ENCODE assay signal across 8 cellular contexts in genomic region chr2:11411768-11412448, GRCh38. TPM values are rescaled to one million over a fixed set of nuclear protein-coding genes. Genes with fewer than 3 reads are reported as not detected.
A peak's percentile ranks its signal among the peaks of the same experiment; 100 is the strongest.
DNase-seq lines count a peak whose midpoint lies in the region; ATAC-seq, FAIRE-seq and TF ChIP-seq lines count a peak whose summit lies in the region.

No MANE protein-coding gene starts in this region.

- H3K4me2 ChIP-seq in PC-9 = peak overlapping the region; percentile 51

- DNase-seq in AG09309 (ENCODE audit: low read depth) (no peak), H54 (ENCODE audit: insufficient read length, low spot score) (peak; percentile 42), PC-9 (peak in 1 of 2 experiments; percentile 20), epithelial cell of esophagus (ENCODE audit: low read depth) (peak; percentile 39), nephron progenitor cell (peak; percentile 46), NCI-H187 treated with DMSO at 0.1 percent for 48 hours (lab: John Stamatoyannopoulos, UW) (no peak)
- no peak for DNase-seq in activated CD4-positive, alpha-beta T cell treated with anti-CD3 and anti-CD28 coated beads for 4 hours

- H3K4me3 ChIP-seq in AG09309 (ENCODE audit: control insufficient read depth, low read depth, low read length) (no peak overlapping the region), PC-9 (no peak overlapping the region), epithelial cell of esophagus (ENCODE audit: low read length) (peak overlapping the region; percentile 15)

- no peak for TF ChIP-seq POLR2A in H54 (IDR thresholded peaks at IDR 0.05; ENCODE audit: low read depth, low read length)

- H2AFZ ChIP-seq in PC-9 = no peak overlapping the region

- CTCF ChIA-PET in PC-9 (lab: Charles Lee) = interaction anchor here (0.6 to 1.9 kb wide), 5 partner anchors 37 to 279 kb away, joined by 3 to 7 read pairs (median 5); a partner anchor contains a TSS

- H3K4me3 Mint-ChIP-seq in nephron progenitor cell = no peak overlapping the region

- no peaks in the 10 kb centered on the region for H3K9me2 ChIP-seq in PC-9 (ENCODE audit: insufficient read depth)

- H3K36me3 Mint-ChIP-seq in nephron progenitor cell (ENCODE audit: low read depth) = no peaks in the 10 kb centered on the region

- peaks cover 3% of the 10 kb centered on the region; the same call in 1 of the 2 replicates for H3F3A ChIP-seq in PC-9 (ENCODE audit: insufficient read depth, low read depth)

- intact Hi-C loops in PC-9 (cut with micrococcal nuclease; ENCODE audit: unreplicated experiment) = loop anchor here (1.0 kb wide), 2 partner anchors 178 to 280 kb away; no protein-coding TSS in a partner anchor

- peaks cover 11% of the 10 kb centered on the region for H3K9me3 Mint-ChIP-seq in nephron progenitor cell

- no peak for FAIRE-seq in H54 (lab: Jason Lieb, UNC)

- no peaks in the 10 kb centered on the region for H3K9me3 ChIP-seq in PC-9 (ENCODE audit: insufficient read depth, low read depth)

- H3K27ac ChIP-seq in PC-9 = no peak overlapping the region

- no peak for ATAC-seq in HG02938 (IDR thresholded peaks at IDR 0.05; ENCODE audit: unreplicated experiment)

- no peaks in the 10 kb centered on the region for H3K36me3 ChIP-seq in PC-9 (ENCODE audit: low read depth)

- H3K27me3 ChIP-seq in PC-9 (ENCODE audit: insufficient read depth, low read depth) = no peaks in the 10 kb centered on the region

- H3K27ac Mint-ChIP-seq in nephron progenitor cell = no peak overlapping the region

- peaks cover 43% of the 10 kb centered on the region for H3K4me1 Mint-ChIP-seq in nephron progenitor cell

- H3K4me1 ChIP-seq in PC-9 (replicated peaks; ENCODE audit: insufficient read depth) = no peaks in the 10 kb centered on the region

- no TSS peak for BruUV-seq in PC-9 (replicated peaks; lab: Mats Ljungman, UMichigan)

- H4K20me1 ChIP-seq in PC-9 (ENCODE audit: insufficient read depth) = no peaks in the 10 kb centered on the region

- H3K79me2 ChIP-seq in PC-9 (ENCODE audit: low read depth) = no peaks in the 10 kb centered on the region

- H3K27me3 Mint-ChIP-seq in nephron progenitor cell (ENCODE audit: low read depth, poor library complexity) = peaks cover 6% of the 10 kb centered on the region

- TF ChIP-seq CTCF in AG09309 (IDR thresholded peaks at IDR 0.05; ENCODE audit: control insufficient read depth, insufficient read depth, low read depth, low read length, missing control alignments) (peak; percentile 86), PC-9 (conservative IDR thresholded peaks at IDR 0.05) (peak; percentile 74), epithelial cell of esophagus (IDR thresholded peaks at IDR 0.05; ENCODE audit: insufficient read depth, low read depth, low read length, missing control alignments) (peak; percentile 76), nephron progenitor cell (IDR thresholded peaks at IDR 0.05) (peak; percentile 71)

- POLR2A ChIA-PET in PC-9 (lab: Charles Lee; ENCODE audit: unreplicated experiment) = no interaction called here

RNA-seq across cellular contexts. Expression of gene E2F6, which starts 54.1 kb away (rescaled TPM):
- total RNA-seq in PC-9 (2021) = 13.4 and 15.2 TPM in 2 replicates

Comparison
In these comparisons a context has a peak if more than half of its experiments do, and no peak if none do; other contexts are left out.
1. DNase-seq: peak in H54 (single experiment), epithelial cell of esophagus (single experiment) and nephron progenitor cell (single experiment); none in AG09309 (single experiment), NCI-H187 treated with DMSO at 0.1 percent for 48 hours (single experiment) and activated CD4-positive, alpha-beta T cell treated with anti-CD3 and anti-CD28 coated beads for 4 hours (0 of 2).
2. Peak in every context shown above with its lines, with median percentiles within 50 percentile points of each other: CTCF ChIP-seq.